In genomic region chr4:176290520-176290919, GRCh38 we compare ENCODE assay signal across 1 cellular context.
TF ChIP-seq lines count a peak whose summit lies in the region.

No MANE protein-coding gene starts in this region.

TF ChIP-seq in H1, 55 proteins besides CTCF, POLR2A, EP300 and RAD21 (continued from another document):
- TF ChIP-seq E2F6 (IDR thresholded peaks at IDR 0.05) (no peak), SP2 (IDR thresholded peaks at IDR 0.05; ENCODE audit: low read length) (no peak), ATF2 (IDR thresholded peaks at IDR 0.05; ENCODE audit: low read length) (no peak), SIRT6 (IDR thresholded peaks at IDR 0.05; ENCODE audit: low read length) (no peak), RBBP5 (IDR thresholded peaks at IDR 0.05; ENCODE audit: borderline replicate concordance, low read depth, low read length) (no peak), NANOG (IDR thresholded peaks at IDR 0.05; ENCODE audit: insufficient read depth, low read depth, low read length, poor library complexity, severe bottlenecking) (no peak), CHD2 (IDR thresholded peaks at IDR 0.05; ENCODE audit: low read length) (no peak), YY1 (IDR thresholded peaks at IDR 0.05; ENCODE audit: low read depth, low read length) (no peak), SUZ12 (IDR thresholded peaks at IDR 0.05; ENCODE audit: low read length) (no peak), NRF1 (IDR thresholded peaks at IDR 0.05; ENCODE audit: low read depth, low read length) (no peak), HDAC6 (IDR thresholded peaks at IDR 0.05; ENCODE audit: low read depth, low read length) (no peak), TBP (IDR thresholded peaks at IDR 0.05; ENCODE audit: low read depth, low read length) (no peak), GTF2F1 (IDR thresholded peaks at IDR 0.05; ENCODE audit: borderline replicate concordance, low read depth, low read length) (no peak), RFX5 (IDR thresholded peaks at IDR 0.05; ENCODE audit: borderline replicate concordance, low read depth, low read length) (no peak), KDM5A (IDR thresholded peaks at IDR 0.05; ENCODE audit: low read length) (no peak)
